Comparison of ENCODE assay signal across 23 cellular contexts in the genomic region with DNA sequence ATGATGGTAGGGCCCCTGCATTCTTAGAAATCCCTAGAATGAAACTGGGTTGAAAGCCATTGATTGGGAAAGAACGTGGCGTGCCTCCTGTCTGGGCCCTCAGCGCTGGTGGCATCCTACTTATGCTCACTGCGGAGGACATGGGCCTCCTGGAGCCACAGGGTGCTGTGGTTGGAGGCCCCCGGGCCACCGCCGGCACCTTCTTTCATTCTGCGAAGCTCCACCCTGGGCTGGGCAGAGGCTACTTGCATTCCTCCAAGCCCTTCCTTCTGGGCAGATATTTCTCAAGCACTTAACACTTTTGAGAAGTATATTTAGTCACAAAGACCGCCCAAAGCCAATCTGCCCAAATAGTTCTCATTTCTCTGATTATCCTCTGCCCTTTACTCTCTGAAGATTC.
"Had no signal": no experiment of that assay in that cellular context is flagged by ENCODE, and none has a peak within 500 bp of the region (broad histone marks: within the 10 kb centered on the region; RNA-seq: fewer than 3 reads in every experiment).

No MANE protein-coding gene starts in this region.

- H3K27me3 ChIP-seq: hepatocyte, uterus had no signal

- H3K4me1 Mint-ChIP-seq: activated T-helper 17 cell treated with anti-CD3 and anti-CD28 coated beads, Interleukin-2, amount 50 U/mL, for 72 hours; immature natural killer cell had no signal

- ATAC-seq: activated CD8-positive, alpha-beta T cell treated with anti-CD3 and anti-CD28 coated beads, Interleukin-2, amount 10 ng/mL, durations not matched to agents 7 days and 5 days; activated naive CD4-positive, alpha-beta T cell treated with anti-CD3 and anti-CD28 coated beads, Interleukin-2, amount 50 U/mL, for 72 hours; activated T-helper 17 cell treated with anti-CD3 and anti-CD28 coated beads, Interleukin-2, amount 50 U/mL, for 72 hours; esophagus mucosa; naive thymus-derived CD4-positive, alpha-beta T cell had no signal

- H3K9me3 ChIP-seq: sigmoid colon, uterus had no signal

- H3K36me3 ChIP-seq: sigmoid colon, uterus had no signal

- H3K27ac Mint-ChIP-seq: activated CD8-positive, alpha-beta T cell treated with anti-CD3 and anti-CD28 coated beads, Interleukin-2, amount 10 ng/mL, durations not matched to agents 7 days and 5 days; activated naive CD4-positive, alpha-beta T cell treated with anti-CD3 and anti-CD28 coated beads, Interleukin-2, amount 50 U/mL, for 72 hours; activated T-helper 17 cell treated with anti-CD3 and anti-CD28 coated beads, Interleukin-2, amount 50 U/mL, for 72 hours; dendritic cell treated with granulocyte-macrophage colony-stimulating factor and Interleukin-4, amounts not matched to agents 40 ng/mL and 50 ng/mL, for 4 days; immature natural killer cell; naive thymus-derived CD4-positive, alpha-beta T cell had no signal

- DNase-seq: activated CD4-positive, alpha-beta T cell treated with anti-CD3 and anti-CD28 coated beads for 1 hour; activated CD4-positive, alpha-beta T cell treated with anti-CD3 and anti-CD28 coated beads, Interleukin-2, amount 50 U/mL, for 1 hour; activated CD8-positive, alpha-beta T cell treated with anti-CD3 and anti-CD28 coated beads, Interleukin-2, amount 10 ng/mL, durations not matched to agents 7 days and 5 days; activated T-cell treated with anti-CD3 and anti-CD28 coated beads, Interleukin-2, amount 50 U/mL, for 1 hour; aorta; effector memory CD4-positive, alpha-beta T cell; glutamatergic neuron; immature natural killer cell; mesendoderm; naive thymus-derived CD4-positive, alpha-beta T cell; sigmoid colon; stimulated activated CD4-positive, alpha-beta T cell treated with anti-CD3 and anti-CD28 coated beads, Interleukin-2, amount 100 ng/mL, for 48 hours; stimulated activated CD8-positive, alpha-beta memory T cell treated with anti-CD3 and anti-CD28 coated beads, Interleukin-4, amount 100 ng/mL, for 48 hours; stimulated activated naive CD4-positive, alpha-beta T cell; T-helper 9 cell; uterus had no signal

- H3K4me3 ChIP-seq: hepatocyte, sigmoid colon, uterus had no signal

- H3K27ac ChIP-seq: hepatocyte, parathyroid adenoma, sigmoid colon, uterus had no signal

- H3K9me3 Mint-ChIP-seq: activated naive CD4-positive, alpha-beta T cell treated with anti-CD3 and anti-CD28 coated beads, Interleukin-2, amount 50 U/mL, for 72 hours; dendritic cell treated with granulocyte-macrophage colony-stimulating factor and Interleukin-4, amounts not matched to agents 40 ng/mL and 50 ng/mL, for 4 days; naive thymus-derived CD4-positive, alpha-beta T cell had no signal

- H3K4me3 Mint-ChIP-seq: activated CD8-positive, alpha-beta T cell treated with anti-CD3 and anti-CD28 coated beads, Interleukin-2, amount 10 ng/mL, durations not matched to agents 7 days and 5 days; activated T-helper 17 cell treated with anti-CD3 and anti-CD28 coated beads, Interleukin-2, amount 50 U/mL, for 72 hours; brain; dendritic cell treated with granulocyte-macrophage colony-stimulating factor and Interleukin-4, amounts not matched to agents 40 ng/mL and 50 ng/mL, for 4 days; immature natural killer cell; naive thymus-derived CD4-positive, alpha-beta T cell had no signal

- H3K4me1 ChIP-seq: parathyroid adenoma, sigmoid colon, uterus had no signal

- H3K36me3 Mint-ChIP-seq: activated naive CD4-positive, alpha-beta T cell treated with anti-CD3 and anti-CD28 coated beads, Interleukin-2, amount 50 U/mL, for 72 hours; brain; immature natural killer cell; naive thymus-derived CD4-positive, alpha-beta T cell had no signal
